ENCODE assay signal across 8 cellular contexts in the genomic region with DNA sequence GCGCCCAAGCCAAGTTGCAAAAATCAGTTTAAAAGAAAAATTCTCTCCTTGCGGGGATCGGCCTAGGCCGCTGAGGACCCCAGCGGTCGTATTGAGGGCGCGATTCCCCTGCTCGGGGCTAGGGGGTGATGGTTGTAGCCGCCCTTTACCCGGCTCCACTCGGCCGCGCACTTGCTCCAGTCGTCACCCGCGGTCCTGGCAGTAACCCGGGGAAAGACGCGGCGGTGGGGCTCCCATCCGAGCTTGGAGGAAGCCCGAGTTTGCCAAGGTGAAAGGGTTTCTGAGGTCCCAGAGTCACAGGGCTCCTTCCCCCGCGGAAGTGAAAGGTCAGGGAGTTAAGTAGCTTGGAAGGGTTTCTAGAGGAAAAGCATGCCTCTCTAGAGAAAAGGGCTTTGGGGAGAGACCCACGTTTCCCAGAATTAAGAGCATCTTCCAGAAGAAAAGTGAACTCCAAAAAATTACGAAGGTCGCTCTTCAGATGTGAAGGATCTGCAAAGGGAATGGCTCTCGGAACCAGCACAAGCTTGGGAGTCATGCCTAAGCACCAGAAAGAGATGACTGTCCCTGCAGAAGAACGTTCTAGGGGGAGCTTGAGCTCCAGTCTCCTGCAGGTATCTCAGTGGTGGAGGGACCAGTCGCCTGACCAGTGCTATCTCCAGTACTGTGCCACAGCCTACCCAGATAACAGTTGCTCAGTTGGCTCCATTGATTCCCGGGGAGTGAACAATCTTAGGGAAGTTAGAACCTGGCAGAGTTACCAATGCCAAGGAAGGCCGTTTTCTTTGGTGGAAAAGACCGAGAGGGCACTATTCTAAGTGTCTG. TPM values are rescaled to one million over a fixed set of nuclear protein-coding genes. Genes with fewer than 3 reads are reported as not detected.
DNase-seq lines count a peak whose midpoint lies in the region; ATAC-seq and TF ChIP-seq lines count a peak whose summit lies in the region.

No MANE protein-coding gene starts in this region.

- H3K4me3 Mint-ChIP-seq in GM23338 (peak overlapping the region; percentile 92), naive B cell (peak overlapping the region; percentile 90 to 97 (median 95))
- H3K4me3 Mint-ChIP-seq in activated CD8-positive, alpha-beta memory T cell treated with anti-CD3 and anti-CD28 coated beads, Interleukin-2, amount 10 ng/mL, durations not matched to agents 7 days and 5 days = peak overlapping the region; percentile 92

- H3K4me1 ChIP-seq in GM23338 (ENCODE audit: insufficient read depth) = peaks cover 3% of the 10 kb centered on the region; the same call in 1 of the 2 replicates
- peaks cover 0 to 50% (median 24%) of the 10 kb centered on the region in 3 donors for H3K4me1 ChIP-seq in esophagus squamous epithelium
- H3K4me1 ChIP-seq in thymus (ENCODE audit: control insufficient read depth, insufficient read depth, low read length) = peaks cover 8% of the 10 kb centered on the region

- H3K27ac Mint-ChIP-seq in GM23338 (peak overlapping the region; percentile 78), naive B cell (peak overlapping the region; percentile 94 to 99 (median 98))
- H3K27ac Mint-ChIP-seq in activated CD8-positive, alpha-beta memory T cell treated with anti-CD3 and anti-CD28 coated beads, Interleukin-2, amount 10 ng/mL, durations not matched to agents 7 days and 5 days = peak overlapping the region; percentile 100

- H3K9me2 ChIP-seq in GM23338 (ENCODE audit: insufficient read depth) = no peaks in the 10 kb centered on the region

- H3K9me3 Mint-ChIP-seq in GM23338 (no peaks in the 10 kb centered on the region; the same call in 2 of the 3 replicates), naive B cell (no peaks in the 10 kb centered on the region)
- H3K9me3 Mint-ChIP-seq in activated CD8-positive, alpha-beta memory T cell treated with anti-CD3 and anti-CD28 coated beads, Interleukin-2, amount 10 ng/mL, durations not matched to agents 7 days and 5 days (ENCODE audit: low read depth) = no peaks in the 10 kb centered on the region

- H3K36me3 Mint-ChIP-seq in GM23338 (ENCODE audit: low read depth) (peaks cover 27% of the 10 kb centered on the region; the same call in 2 of the 3 replicates), naive B cell (peaks cover 0 to 6% of the 10 kb centered on the region in 2 donors)
- H3K36me3 Mint-ChIP-seq in activated CD8-positive, alpha-beta memory T cell treated with anti-CD3 and anti-CD28 coated beads, Interleukin-2, amount 10 ng/mL, durations not matched to agents 7 days and 5 days = peaks cover 41% of the 10 kb centered on the region

- peaks cover 15% of the 10 kb centered on the region for H3K79me2 ChIP-seq in GM23338 (replicated peaks; ENCODE audit: insufficient read depth)

- DNase-seq in GM23338 (ENCODE audit: low spot score) = peak; percentile 18
- DNase-seq in MG63 = peak; percentile 23
- peak; percentile 64 for DNase-seq in activated CD8-positive, alpha-beta memory T cell treated with anti-CD3 and anti-CD28 coated beads, Interleukin-2, amount 10 ng/mL, durations not matched to agents 7 days and 5 days
- DNase-seq in esophagus squamous epithelium (lab: John Stamatoyannopoulos, UW) = no peak
- DNase-seq in naive B cell = peak; percentile 7

- H3K27me3 ChIP-seq in GM23338 (ENCODE audit: insufficient read depth) (no peaks in the 10 kb centered on the region), MG63 (no peaks in the 10 kb centered on the region), esophagus squamous epithelium (no peaks in the 10 kb centered on the region), thymus (ENCODE audit: control insufficient read depth, insufficient read depth) (no peaks in the 10 kb centered on the region)

- H4K20me1 ChIP-seq in GM23338 (replicated peaks; ENCODE audit: insufficient read depth) = 0 out of 2 replicates have a peak, but pooled peaks cover 6% of the 10 kb centered on the region

- peaks cover 19% of the 10 kb centered on the region for H3K36me3 ChIP-seq in GM23338 (ENCODE audit: insufficient read depth)
- peaks cover 13% of the 10 kb centered on the region for H3K36me3 ChIP-seq in MG63
- peaks cover 0 to 28% (median 4%) of the 10 kb centered on the region in 3 donors for H3K36me3 ChIP-seq in esophagus squamous epithelium
- peaks cover 3% of the 10 kb centered on the region for H3K36me3 ChIP-seq in thymus (ENCODE audit: control insufficient read depth, insufficient read depth)

- H3K4me2 ChIP-seq in GM23338 = peak overlapping the region; percentile 97

- no peak for TF ChIP-seq POLR2A in esophagus squamous epithelium (IDR thresholded peaks at IDR 0.05)

- H3K27me3 Mint-ChIP-seq in GM23338 (ENCODE audit: insufficient read depth, low read depth, poor library complexity) = peaks cover 10% of the 10 kb centered on the region
- no peaks in the 10 kb centered on the region for H3K27me3 Mint-ChIP-seq in activated CD8-positive, alpha-beta memory T cell treated with anti-CD3 and anti-CD28 coated beads, Interleukin-2, amount 10 ng/mL, durations not matched to agents 7 days and 5 days
- no peaks in the 10 kb centered on the region for H3K27me3 Mint-ChIP-seq in naive B cell

- intact Hi-C loops in esophagus squamous epithelium (cut with DNase I) = no loop called here

- TF ChIP-seq CTCF in GM23338 (conservative IDR thresholded peaks at IDR 0.05; ENCODE audit: low read depth in 2 of 2) (peak in 1 of 2 experiments; percentile 29; a peak in 2 of 4 replicates), esophagus squamous epithelium (IDR thresholded peaks at IDR 0.05) (no peak)

- H3K4me3 ChIP-seq in GM08714 (ENCODE audit: low read length) = peak overlapping the region; percentile 97
- peak overlapping the region; percentile 86 for H3K4me3 ChIP-seq in GM23338
- H3K4me3 ChIP-seq in MG63 = peak overlapping the region; percentile 85
- peak overlapping the region; percentile 69 to 84 (median 79) for H3K4me3 ChIP-seq in esophagus squamous epithelium
- H3K4me3 ChIP-seq in thymus (ENCODE audit: low read length) = peak overlapping the region; percentile 77

- peak overlapping the region; percentile 100 for H2AFZ ChIP-seq in GM23338

- H3K4me1 Mint-ChIP-seq in GM23338 (peaks cover 17% of the 10 kb centered on the region; the same call in 2 of the 3 replicates), naive B cell (peaks cover 19 to 26% (median 25%) of the 10 kb centered on the region in 3 donors)
- H3K4me1 Mint-ChIP-seq in activated CD8-positive, alpha-beta memory T cell treated with anti-CD3 and anti-CD28 coated beads, Interleukin-2, amount 10 ng/mL, durations not matched to agents 7 days and 5 days = peaks cover 44% of the 10 kb centered on the region

- CTCF ChIA-PET in activated CD8-positive, alpha-beta memory T cell treated with anti-CD3 and anti-CD28 coated beads, Interleukin-2, amount 10 ng/mL, durations not matched to agents 7 days and 5 days (lab: Charles Lee) = interaction anchor here (0.7 to 1.5 kb wide), 7 partner anchors 17 to 239 kb away, joined by 3 to 18 read pairs (median 3); partner anchors contain the start of genes DCAF16 and NCAPG

- 0 out of 2 replicates have a peak, but pooled peaks cover 4% of the 10 kb centered on the region for H3F3A ChIP-seq in GM23338 (replicated peaks; ENCODE audit: low read depth)

- peak; percentile 68 for ATAC-seq in GM23338
- ATAC-seq in activated CD8-positive, alpha-beta memory T cell treated with anti-CD3 and anti-CD28 coated beads, Interleukin-2, amount 10 ng/mL, durations not matched to agents 7 days and 5 days = peak; percentile 13
- ATAC-seq in naive B cell (ENCODE audit: low read depth in 2 of 2) = peak; percentile 5 to 13
- no peak for ATAC-seq in HG03342 (IDR thresholded peaks at IDR 0.05; ENCODE audit: unreplicated experiment)

- H3K9me3 ChIP-seq in MG63 (no peaks in the 10 kb centered on the region), esophagus squamous epithelium (no peaks in the 10 kb centered on the region), thymus (ENCODE audit: control insufficient read depth) (no peaks in the 10 kb centered on the region)

- WGBS in esophagus squamous epithelium, 2 donors = 1 to 7% methylated on average over 15 to 23 of the region's 34 CpGs
- 8% methylated on average over 34 of the region's 34 CpGs for WGBS in thymus

- 0 out of 2 replicates have a peak overlapping the region, but pooled peaks have one; percentile 72 for H3K27ac ChIP-seq in GM23338 (ENCODE audit: low read depth)
- peak overlapping the region; percentile 92 to 94 (median 92) for H3K27ac ChIP-seq in esophagus squamous epithelium
- H3K27ac ChIP-seq in thymus (ENCODE audit: low read depth) = peak overlapping the region; percentile 91

TF ChIP-seq in GM23338, 12 proteins besides CTCF, POLR2A, EP300 and RAD21 (continues in another document):
- TF ChIP-seq ZNF331 (CRISPR knock-in tag; IDR thresholded peaks at IDR 0.05; ENCODE audit: low read depth) (no peak), STAT1 (IDR thresholded peaks at IDR 0.05; ENCODE audit: unreplicated experiment) (no peak)

RNA-seq across cellular contexts. Expression of gene LAP3, which starts 0.9 kb away (rescaled TPM):
- total RNA-seq in GM23338 (2014; rRNA removed; shearing (Covaris generic)) = 46.4 and 63.6 TPM in 2 replicates
- 23.6 and 28.6 TPM in 2 replicates for polyA plus RNA-seq in GM23338 (2016; fragmentation: Nextera tagmentation; extraction: Ambion mirVana)
- total RNA-seq in MG63 (2014; rRNA removed; shearing (Covaris generic); ENCODE audit: low replicate concordance) = 83.4 and 102 TPM in 2 replicates
- 100 to 1,000 TPM; 198 to 249 TPM for total RNA-seq in activated CD8-positive, alpha-beta memory T cell treated with anti-CD3 and anti-CD28 coated beads, Interleukin-2, amount 10 ng/mL, durations not matched to agents 7 days and 5 days
- 10 to 100 TPM; 30.2 to 80.5 (median 54.6) TPM for total RNA-seq in esophagus squamous epithelium
- polyA plus RNA-seq in naive B cell (ENCODE audit: low read depth in 6 of 6) = 10 to 100 TPM; 33.4 to 54.5 (median 40.6) TPM
- polyA plus RNA-seq in thymus = 105 TPM

RNA-seq across cellular contexts. Expression of gene MED28, which starts 36.6 kb away (rescaled TPM):
- 24.0 and 25.8 TPM in 2 replicates for total RNA-seq in GM23338 (2014; rRNA removed; shearing (Covaris generic))
- polyA plus RNA-seq in GM23338 (2016; fragmentation: Nextera tagmentation; extraction: Ambion mirVana) (51.9 and 60.9 TPM in 2 replicates), naive B cell (ENCODE audit: low read depth in 6 of 6) (10 to 100 TPM; 39.8 to 60.4 (median 48.1) TPM), thymus (17.4 TPM)
- total RNA-seq in MG63 (2014; rRNA removed; shearing (Covaris generic); ENCODE audit: low replicate concordance) = 10.3 and 18.1 TPM in 2 replicates
- total RNA-seq in activated CD8-positive, alpha-beta memory T cell treated with anti-CD3 and anti-CD28 coated beads, Interleukin-2, amount 10 ng/mL, durations not matched to agents 7 days and 5 days = 10 to 100 TPM; 53.4 to 56.3 TPM
- total RNA-seq in esophagus squamous epithelium = 10 to 100 TPM in 3 of 4 donors, 1 to 10 TPM in 1; 6.1 to 14.5 (median 11.5) TPM
